Comparison of ENCODE assay signal across 7 cellular contexts in genomic region chr11:67390947-67391303, GRCh38. TPM values are rescaled to one million over a fixed set of nuclear protein-coding genes. Genes with fewer than 3 reads are reported as not detected.
DNase-seq lines count a peak whose midpoint lies in the region; ATAC-seq and TF ChIP-seq lines count a peak whose summit lies in the region.

No MANE protein-coding gene starts in this region.

- no peaks in the 10 kb centered on the region for H3K27me3 Mint-ChIP-seq in stimulated activated naive B cell treated with anti-CD40 and anti-IgM and Interleukin-4, amounts not matched to agents 10 μg/mL and 1 μg/mL and 100 μg/mL, for 72 hours

- H3K9me3 ChIP-seq in iPS-20b (ENCODE audit: insufficient read depth, low read depth, low read length) = no peaks in the 10 kb centered on the region

- peaks cover 0 to 9% of the 10 kb centered on the region in 2 donors for H3K36me3 Mint-ChIP-seq in activated naive CD4-positive, alpha-beta T cell treated with anti-CD3 and anti-CD28 coated beads, Interleukin-2, amount 50 U/mL, for 72 hours
- peaks cover 8 to 11% of the 10 kb centered on the region in 2 donors for H3K36me3 Mint-ChIP-seq in stimulated activated naive B cell treated with anti-CD40 and anti-IgM and Interleukin-4, amounts not matched to agents 10 μg/mL and 1 μg/mL and 100 μg/mL, for 72 hours

- H3K36me3 ChIP-seq in iPS-20b (ENCODE audit: insufficient read depth, low read depth, low read length) = peaks cover 8% of the 10 kb centered on the region; the same call in 1 of the 2 replicates

- H3K4me3 ChIP-seq in HL-60 (replicated peaks; ENCODE audit: insufficient read depth, low read length) = peak overlapping the region; percentile 74
- H3K4me3 ChIP-seq in iPS-20b (ENCODE audit: low read length) = peak overlapping the region; percentile 98

- H3K27ac ChIP-seq in HL-60 (replicated peaks) (peak overlapping the region; percentile 87), iPS-20b (ENCODE audit: low read length) (no peak overlapping the region)

- TF ChIP-seq CTCF in HL-60 (IDR thresholded peaks at IDR 0.05; ENCODE audit: insufficient read depth, low read length) = no peak

- no peak for ATAC-seq in activated naive CD4-positive, alpha-beta T cell treated with anti-CD3 and anti-CD28 coated beads, Interleukin-2, amount 50 U/mL, for 72 hours
- no peak for ATAC-seq in stimulated activated naive B cell treated with anti-CD40 and anti-IgM and Interleukin-4, amounts not matched to agents 10 μg/mL and 1 μg/mL and 100 μg/mL, for 72 hours (replicated peaks)
- ATAC-seq in GM18498 (IDR thresholded peaks at IDR 0.05; ENCODE audit: unreplicated experiment) (no peak), GM18870 (IDR thresholded peaks at IDR 0.05; ENCODE audit: unreplicated experiment) (no peak)

- peak overlapping the region; percentile 98; the same call in 1 of the 2 replicates for H3K9ac ChIP-seq in iPS-20b (ENCODE audit: low read depth, low read length)

- H3K27ac Mint-ChIP-seq in activated naive CD4-positive, alpha-beta T cell treated with anti-CD3 and anti-CD28 coated beads, Interleukin-2, amount 50 U/mL, for 72 hours = peak overlapping the region; percentile 84 to 88
- H3K27ac Mint-ChIP-seq in stimulated activated naive B cell treated with anti-CD40 and anti-IgM and Interleukin-4, amounts not matched to agents 10 μg/mL and 1 μg/mL and 100 μg/mL, for 72 hours = peak overlapping the region; percentile 92

- no peaks in the 10 kb centered on the region for H3K4me1 ChIP-seq in iPS-20b (ENCODE audit: insufficient read depth, low read length)

- H3K27me3 ChIP-seq in HL-60 (ENCODE audit: insufficient read depth, poor library complexity, severe bottlenecking) = no peaks in the 10 kb centered on the region
- peaks cover 6% of the 10 kb centered on the region; the same call in 1 of the 2 replicates for H3K27me3 ChIP-seq in iPS-20b (ENCODE audit: insufficient read depth, low read length)

- peaks cover 28 to 53% of the 10 kb centered on the region in 2 donors for H3K4me1 Mint-ChIP-seq in stimulated activated naive B cell treated with anti-CD40 and anti-IgM and Interleukin-4, amounts not matched to agents 10 μg/mL and 1 μg/mL and 100 μg/mL, for 72 hours

- no peak for DNase-seq in HL-60 (ENCODE audit: low read depth in 1 of 2, low spot score in 1 of 2)
- no peak for DNase-seq in activated naive CD4-positive, alpha-beta T cell treated with anti-CD3 and anti-CD28 coated beads, Interleukin-2, amount 50 U/mL, for 72 hours (ENCODE audit: low spot score in 2 of 2)
- DNase-seq in stimulated activated naive B cell treated with anti-CD40 and anti-IgM and Interleukin-4, amounts not matched to agents 10 μg/mL and 1 μg/mL and 100 μg/mL, for 72 hours = no peak
- no peak for DNase-seq in NAMALWA (ENCODE audit: low spot score)

- H3K9me3 Mint-ChIP-seq in activated naive CD4-positive, alpha-beta T cell treated with anti-CD3 and anti-CD28 coated beads, Interleukin-2, amount 50 U/mL, for 72 hours = no peaks in the 10 kb centered on the region
- no peaks in the 10 kb centered on the region for H3K9me3 Mint-ChIP-seq in stimulated activated naive B cell treated with anti-CD40 and anti-IgM and Interleukin-4, amounts not matched to agents 10 μg/mL and 1 μg/mL and 100 μg/mL, for 72 hours

- peak overlapping the region; percentile 94 to 96 for H3K4me3 Mint-ChIP-seq in stimulated activated naive B cell treated with anti-CD40 and anti-IgM and Interleukin-4, amounts not matched to agents 10 μg/mL and 1 μg/mL and 100 μg/mL, for 72 hours

RNA-seq across cellular contexts. Expression of gene RAD9A, which starts 0.9 kb away (rescaled TPM):
- total RNA-seq in activated naive CD4-positive, alpha-beta T cell treated with anti-CD3 and anti-CD28 coated beads, Interleukin-2, amount 50 U/mL, for 72 hours = 10 to 100 TPM; 35.6 to 53.7 TPM

RNA-seq across cellular contexts. Expression of gene PPP1CA, which starts 10.7 kb away (rescaled TPM):
- total RNA-seq in activated naive CD4-positive, alpha-beta T cell treated with anti-CD3 and anti-CD28 coated beads, Interleukin-2, amount 50 U/mL, for 72 hours = 100 to 1,000 TPM; 238 to 253 TPM

RNA-seq across cellular contexts. Expression of gene TBC1D10C, which starts 13.0 kb away (rescaled TPM):
- total RNA-seq in activated naive CD4-positive, alpha-beta T cell treated with anti-CD3 and anti-CD28 coated beads, Interleukin-2, amount 50 U/mL, for 72 hours = 100 to 1,000 TPM; 135 to 155 TPM

RNA-seq across cellular contexts. Expression of gene CLCF1, which starts 17.5 kb away (rescaled TPM):
- under 1 TPM in 1 of 2 donors, not detected in 1; 0.89 TPM for total RNA-seq in activated naive CD4-positive, alpha-beta T cell treated with anti-CD3 and anti-CD28 coated beads, Interleukin-2, amount 50 U/mL, for 72 hours

RNA-seq across cellular contexts. Expression of gene CARNS1, which starts 24.6 kb away (rescaled TPM):
- 1 to 10 TPM; 1.4 to 4.5 TPM for total RNA-seq in activated naive CD4-positive, alpha-beta T cell treated with anti-CD3 and anti-CD28 coated beads, Interleukin-2, amount 50 U/mL, for 72 hours
